In genomic region chr11:72586591-72587090, GRCh38 we compare ENCODE assay signal across 21 cellular contexts.
DNase-seq lines count a peak whose midpoint lies in the region; ATAC-seq, FAIRE-seq and TF ChIP-seq lines count a peak whose summit lies in the region.
"Had no signal": no experiment of that assay in that cellular context is flagged by ENCODE, and none has a peak within 500 bp of the region (broad histone marks: within the 10 kb centered on the region; RNA-seq: fewer than 3 reads in every experiment).

No MANE protein-coding gene starts in this region.

- peaks cover 25 to 32% of the 10 kb centered on the region in 2 donors for H3K4me1 Mint-ChIP-seq in stimulated activated naive B cell treated with anti-CD40 and anti-IgM and Interleukin-4, amounts not matched to agents 10 μg/mL and 1 μg/mL and 100 μg/mL, for 72 hours

- DNase-seq in IMR-90, result no peak
- peak; percentile 23 for DNase-seq in RWPE2 (ENCODE audit: low spot score)
- DNase-seq in H1 (ENCODE audit: low read depth in 1 of 2, low spot score in 2 of 2), result no peak
- DNase-seq in posterior vena cava (ENCODE audit: low spot score), result peak; percentile 72
- DNase-seq in vagina (ENCODE audit: extremely low spot score in 2 of 2), result no peak
- no peak for DNase-seq in NCI-H2227 (lab: John Stamatoyannopoulos, UW; ENCODE audit: unreplicated experiment)
- no peak for DNase-seq in stimulated activated naive B cell treated with anti-CD40 and anti-IgM and Interleukin-4, amounts not matched to agents 10 μg/mL and 1 μg/mL and 100 μg/mL, for 72 hours
- DNase-seq: ACHN, AML-193, DND-41, Kasumi-1, MG63, NCI-H1048, NCI-H1436, NCI-H2029, NCI-H2171 treated with DMSO at 0.1 percent for 48 hours, NCI-H774, PC-9 had no signal

- no peak overlapping the region for H2BK20ac ChIP-seq in IMR-90 (ENCODE audit: low read depth, low read length)
- no peak overlapping the region for H2BK20ac ChIP-seq in H1 (ENCODE audit: low read length)

- FAIRE-seq in H1 (lab: Jason Lieb, UNC), result no peak

- no peaks in the 10 kb centered on the region; the same call in 1 of the 2 replicates for H3K4me1 ChIP-seq in IMR-90 (ENCODE audit: control insufficient read depth, insufficient read depth, low read length)
- H3K4me1 ChIP-seq in RWPE2 (ENCODE audit: insufficient read depth, poor library complexity, severe bottlenecking), result no peaks in the 10 kb centered on the region
- H3K4me1 ChIP-seq in H1 (replicated peaks in 1 of 4; ENCODE audit: control insufficient read depth in 3 of 4, insufficient read depth in 4 of 4, low read length in 3 of 4), result peaks cover 0 to 8% (median 3%) of the 10 kb centered on the region in 4 experiments; a peak in 5 of 7 replicates
- H3K4me1 ChIP-seq in vagina, result peaks cover 30% of the 10 kb centered on the region
- H3K4me1 ChIP-seq: SJSA1 had no signal

- POLR2A ChIA-PET in IMR-90 (lab: Charles Lee; ENCODE audit: unreplicated experiment), result no interaction called here
- POLR2A ChIA-PET in H1 (lab: Charles Lee; ENCODE audit: partially characterized antibody), result interaction anchor here (0.9 to 1.7 kb wide), 2 partner anchors 95 to 497 kb away, joined by 3 read pairs; no protein-coding TSS in a partner anchor

- no peak overlapping the region for H3K14ac ChIP-seq in IMR-90 (replicated peaks; ENCODE audit: low read depth, low read length)
- H3K14ac ChIP-seq in H1 (ENCODE audit: insufficient read length), result no peak overlapping the region

- dilution Hi-C loops in IMR-90 (cut with HindIII; ENCODE audit: low sequenced_read_pairs, unreplicated experiment), result no loop called here

- H3K27me3 ChIP-seq in IMR-90 (ENCODE audit: control insufficient read depth, insufficient read depth, low read length) (peaks cover 98% of the 10 kb centered on the region), RWPE2 (ENCODE audit: insufficient read depth, poor library complexity, severe bottlenecking) (peaks cover 28% of the 10 kb centered on the region), H1 (replicated peaks in 1 of 4; ENCODE audit: control insufficient read depth in 3 of 4, extremely low read depth in 1 of 4, insufficient read depth in 3 of 4, low read length in 3 of 4) (peaks cover 29 to 81% (median 65%) of the 10 kb centered on the region in 4 experiments), vagina (no peaks in the 10 kb centered on the region)

- 31% methylated on average over 2 of the region's 4 CpGs; no CpG with 5 or more reads in 1 of the 2 experiments for WGBS in IMR-90 (ENCODE audit: extremely low coverage in 2 of 2, insufficient read length in 1 of 2), 2 experiments
- 81% methylated on average over 4 of the region's 4 CpGs; no CpG with 5 or more reads in 1 of the 2 experiments for WGBS in H1 (ENCODE audit: extremely low coverage in 1 of 2, insufficient coverage in 1 of 2, insufficient read length in 1 of 2, insufficient replicate concordance in 2 of 2, low coverage in 1 of 2, low lambda C conversion rate in 2 of 2, missing lambda C conversion rate in 1 of 2), 2 experiments

- intact Hi-C loops in IMR-90 (cut with micrococcal nuclease), result no loop called here
- intact Hi-C loops in posterior vena cava (cut with DNase I), result no loop called here
- intact Hi-C loops in vagina (cut with DNase I), result loop anchor here (2.0 kb wide), 1 partner anchor 58 kb away; no protein-coding TSS in a partner anchor

- CTCF ChIA-PET in IMR-90 (lab: Yijun Ruan, JAX), result interaction anchor here (1.1 kb wide), 1 partner anchor 97 kb away, joined by 3 read pairs; no protein-coding TSS in a partner anchor
- CTCF ChIA-PET in H1 (lab: Charles Lee; ENCODE audit: partially characterized antibody), result interaction anchor here (0.6 to 14.6 kb wide), 21 partner anchors 8 to 152 kb away, joined by 3 to 552 read pairs (median 8); partner anchors contain the start of gene PDE2A

- peaks cover 7% of the 10 kb centered on the region; the same call in 1 of the 2 replicates for H3K9me3 ChIP-seq in IMR-90 (ENCODE audit: control insufficient read depth, insufficient read depth, low read length)
- no peaks in the 10 kb centered on the region for H3K9me3 ChIP-seq in RWPE2 (ENCODE audit: severe bottlenecking)
- no peaks in the 10 kb centered on the region for H3K9me3 ChIP-seq in H1 (ENCODE audit: insufficient read depth in 2 of 2, low read depth in 1 of 2, low read length in 1 of 2)
- H3K9me3 ChIP-seq in vagina, result no peaks in the 10 kb centered on the region
- H3K9me3 ChIP-seq: MG63, SJSA1 had no signal

- H2AFZ ChIP-seq in IMR-90 (replicated peaks; ENCODE audit: low read length, poor library complexity), result peak overlapping the region; percentile 47
- no peak overlapping the region for H2AFZ ChIP-seq in H1 (ENCODE audit: low read length)
- H2AFZ ChIP-seq: PC-9 had no signal

- no peak for TF ChIP-seq POLR2A in IMR-90 (IDR thresholded peaks at IDR 0.05; ENCODE audit: low read depth, low read length)
- no peak for TF ChIP-seq POLR2A in H1 (IDR thresholded peaks at IDR 0.05; ENCODE audit: control extremely low read depth in 1 of 2, low read depth in 2 of 2, low read length in 2 of 2)
- TF ChIP-seq POLR2A in vagina (IDR thresholded peaks at IDR 0.05), result no peak

- H3K79me1 ChIP-seq in IMR-90 (ENCODE audit: low read depth in 1 of 2, low read length in 2 of 2) (no peaks in the 10 kb centered on the region), H1 (ENCODE audit: low read depth, low read length) (no peaks in the 10 kb centered on the region)

- no peaks in the 10 kb centered on the region for H3K9me1 ChIP-seq in IMR-90 (ENCODE audit: insufficient read depth, low read length)

- no TSS peak for BruUV-seq in IMR-90 (replicated peaks; lab: Mats Ljungman, UMichigan)

- H3K4ac ChIP-seq in IMR-90 (ENCODE audit: low read depth, low read length) (no peak overlapping the region), H1 (replicated peaks; ENCODE audit: insufficient read length, low read depth, low read length) (no peak overlapping the region)

- H3K27me3 Mint-ChIP-seq in stimulated activated naive B cell treated with anti-CD40 and anti-IgM and Interleukin-4, amounts not matched to agents 10 μg/mL and 1 μg/mL and 100 μg/mL, for 72 hours, result peaks cover 42 to 51% of the 10 kb centered on the region in 2 donors

- H4K91ac ChIP-seq in IMR-90 (ENCODE audit: insufficient read depth, low read depth, low read length) (no peak overlapping the region), H1 (replicated peaks; ENCODE audit: insufficient read length, low read length) (no peak overlapping the region)

- TF ChIP-seq CTCF in IMR-90 (conservative IDR thresholded peaks at IDR 0.05; ENCODE audit: low read depth, low read length) (no peak), RWPE2 (IDR thresholded peaks at IDR 0.05; ENCODE audit: poor library complexity, severe bottlenecking) (no peak), H1 (IDR thresholded peaks at IDR 0.05; ENCODE audit: control extremely low read depth in 1 of 3, insufficient read depth in 1 of 3, low read depth in 1 of 3, low read length in 3 of 3) (no peak), vagina (IDR thresholded peaks at IDR 0.05) (no peak)

- H3K27ac ChIP-seq in IMR-90 (ENCODE audit: insufficient read depth, low read length), result no peak overlapping the region
- no peak overlapping the region for H3K27ac ChIP-seq in RWPE2 (ENCODE audit: poor library complexity, severe bottlenecking)
- H3K27ac ChIP-seq in H1 (ENCODE audit: low read depth, low read length), result no peak overlapping the region
- no peak overlapping the region for H3K27ac ChIP-seq in vagina
- H3K27ac ChIP-seq: C4-2B, PC-9, RWPE1, SJSA1 had no signal

- no peak overlapping the region for H3K4me2 ChIP-seq in IMR-90 (ENCODE audit: low read depth, low read length)
- H3K4me2 ChIP-seq in H1 (ENCODE audit: insufficient read depth in 1 of 2, low read depth in 2 of 2, low read length in 2 of 2), result no peak overlapping the region
- H3K4me2 ChIP-seq: PC-9 had no signal

- H3K18ac ChIP-seq in IMR-90 (ENCODE audit: low read depth, low read length), result no peak overlapping the region
- no peak overlapping the region for H3K18ac ChIP-seq in H1 (ENCODE audit: extremely low read depth, low read length)

- H3K36me3 ChIP-seq in IMR-90 (ENCODE audit: control insufficient read depth, insufficient read depth, low read length) (no peaks in the 10 kb centered on the region), RWPE2 (ENCODE audit: low read depth) (no peaks in the 10 kb centered on the region), H1 (ENCODE audit: control insufficient read depth in 2 of 4, insufficient read depth in 4 of 4, low read length in 3 of 4) (no peaks in the 10 kb centered on the region), vagina (no peaks in the 10 kb centered on the region)
- H3K36me3 ChIP-seq: MG63, SJSA1 had no signal

- H3K23ac ChIP-seq in IMR-90 (ENCODE audit: low read depth, low read length) (no peak overlapping the region), H1 (ENCODE audit: insufficient read length) (no peak overlapping the region)

- H3K56ac ChIP-seq in IMR-90 (ENCODE audit: extremely low read depth, insufficient read depth, low read length) (no peak overlapping the region), H1 (replicated peaks; ENCODE audit: insufficient read length, low read depth, low read length) (no peak overlapping the region)

- no peak overlapping the region for H2AK9ac ChIP-seq in IMR-90 (replicated peaks; ENCODE audit: low read depth, low read length, poor library complexity)

- H4K20me1 ChIP-seq in IMR-90 (ENCODE audit: insufficient read depth, low read length) (peaks cover 2% of the 10 kb centered on the region; the same call in 1 of the 2 replicates), H1 (replicated peaks in 1 of 2; ENCODE audit: control insufficient read depth in 1 of 2, insufficient read depth in 2 of 2, low read length in 2 of 2) (peaks cover 0 to 1% of the 10 kb centered on the region in 2 experiments)

- peaks cover 8% of the 10 kb centered on the region; the same call in 1 of the 2 replicates for H3K23me2 ChIP-seq in H1 (ENCODE audit: low read depth, low read length)

- peaks cover 0 to 3% of the 10 kb centered on the region in 2 donors for H3K36me3 Mint-ChIP-seq in stimulated activated naive B cell treated with anti-CD40 and anti-IgM and Interleukin-4, amounts not matched to agents 10 μg/mL and 1 μg/mL and 100 μg/mL, for 72 hours

- no peak overlapping the region for H2BK120ac ChIP-seq in IMR-90 (ENCODE audit: low read depth, low read length)
- H2BK120ac ChIP-seq in H1 (replicated peaks; ENCODE audit: low read depth, low read length), result no peak overlapping the region

- no peak for ATAC-seq in IMR-90 (ENCODE audit: low read depth)
- ATAC-seq in RWPE2 (ENCODE audit: low read depth), result no peak
- no peak for ATAC-seq in stimulated activated naive B cell treated with anti-CD40 and anti-IgM and Interleukin-4, amounts not matched to agents 10 μg/mL and 1 μg/mL and 100 μg/mL, for 72 hours (replicated peaks)

- H4K8ac ChIP-seq in IMR-90 (ENCODE audit: low read depth in 2 of 2, low read length in 2 of 2) (no peak overlapping the region), H1 (ENCODE audit: extremely low read depth, insufficient read depth, low read length) (no peak overlapping the region)

- H3K79me2 ChIP-seq in H1 (ENCODE audit: control insufficient read depth in 1 of 2, insufficient read depth in 2 of 2, low read length in 2 of 2), result no peaks in the 10 kb centered on the region

- no peak overlapping the region for H3K9ac ChIP-seq in IMR-90 (ENCODE audit: low read depth, low read length)
- no peak overlapping the region for H3K9ac ChIP-seq in H1 (replicated peaks in 1 of 4; ENCODE audit: extremely low read depth in 1 of 4, low read depth in 3 of 4, low read length in 3 of 4)

- H2AK5ac ChIP-seq in IMR-90 (ENCODE audit: low read depth, low read length) (no peak overlapping the region), H1 (ENCODE audit: low read depth, low read length) (no peak overlapping the region)

- H3K9me3 Mint-ChIP-seq in stimulated activated naive B cell treated with anti-CD40 and anti-IgM and Interleukin-4, amounts not matched to agents 10 μg/mL and 1 μg/mL and 100 μg/mL, for 72 hours, result peaks cover 0 to 1% of the 10 kb centered on the region in 2 donors

- H3K27ac Mint-ChIP-seq in stimulated activated naive B cell treated with anti-CD40 and anti-IgM and Interleukin-4, amounts not matched to agents 10 μg/mL and 1 μg/mL and 100 μg/mL, for 72 hours, result no peak overlapping the region

- TF ChIP-seq EP300 in H1 (IDR thresholded peaks at IDR 0.05; ENCODE audit: borderline replicate concordance in 1 of 2, low read depth in 2 of 2, low read length in 2 of 2), result no peak

- H2BK5ac ChIP-seq in IMR-90 (ENCODE audit: low read depth, low read length, poor library complexity, severe bottlenecking) (no peak overlapping the region), H1 (ENCODE audit: low read depth, low read length) (no peak overlapping the region)

- H4K5ac ChIP-seq in IMR-90 (ENCODE audit: low read depth, low read length) (no peak overlapping the region), H1 (ENCODE audit: insufficient read length, low read depth, low read length) (no peak overlapping the region)

- H3K4me3 ChIP-seq in IMR-90 (ENCODE audit: insufficient read depth, low read depth, low read length) (no peak overlapping the region), RWPE2 (ENCODE audit: severe bottlenecking) (no peak overlapping the region), H1 (ENCODE audit: extremely low read depth in 1 of 4, insufficient read depth in 2 of 4, low read depth in 3 of 4, low read length in 4 of 4) (no peak overlapping the region), vagina (no peak overlapping the region)
- H3K4me3 ChIP-seq: MG63, PC-9, SJSA1 had no signal

- no peak for TF ChIP-seq RAD21 in IMR-90 (IDR thresholded peaks at IDR 0.05; ENCODE audit: low read length)
- no peak for TF ChIP-seq RAD21 in H1 (IDR thresholded peaks at IDR 0.05 in 1 of 2, conservative IDR thresholded peaks at IDR 0.05 in 1 of 2; ENCODE audit: low read depth in 2 of 2, low read length in 2 of 2)

- no peak overlapping the region for H3K4me3 Mint-ChIP-seq in stimulated activated naive B cell treated with anti-CD40 and anti-IgM and Interleukin-4, amounts not matched to agents 10 μg/mL and 1 μg/mL and 100 μg/mL, for 72 hours

- in situ Hi-C loops in IMR-90 (cut with MboI; ENCODE audit: low sequenced_read_pairs), result loop anchor here (5.0 to 10.0 kb wide), 2 partner anchors 58 to 96 kb away; no protein-coding TSS in a partner anchor

- no peak overlapping the region for H2BK12ac ChIP-seq in H1 (ENCODE audit: low read depth, low read length)

- H2BK15ac ChIP-seq in IMR-90 (ENCODE audit: low read depth, low read length) (no peak overlapping the region), H1 (ENCODE audit: low read length) (0 out of 2 replicates have a peak overlapping the region, but pooled peaks have one; percentile 40)

Comparison
In these comparisons a context has a peak if more than half of its experiments do, and no peak if none do; other contexts are left out.
1. DNase-seq: peak in RWPE2 (single experiment) and posterior vena cava (single experiment); none in IMR-90 (single experiment), H1 (0 of 2), vagina (0 of 2), NCI-H2227 (single experiment) and stimulated activated naive B cell treated with anti-CD40 and anti-IgM and Interleukin-4, amounts not matched to agents 10 μg/mL and 1 μg/mL and 100 μg/mL, for 72 hours (single experiment).